Comparison of ENCODE assay signal across 12 cellular contexts in genomic region chr15:78064544-78064943, GRCh38. TPM values are rescaled to one million over a fixed set of nuclear protein-coding genes. Genes with fewer than 3 reads are reported as not detected.
DNase-seq lines count a peak whose midpoint lies in the region; ATAC-seq and TF ChIP-seq lines count a peak whose summit lies in the region.
"Had no signal": no experiment of that assay in that cellular context is flagged by ENCODE, and none has a peak within 500 bp of the region (broad histone marks: within the 10 kb centered on the region; RNA-seq: fewer than 3 reads in every experiment).

No MANE protein-coding gene starts in this region.

- no peak for ATAC-seq in lower lobe of right lung
- no peak for ATAC-seq in thoracic aorta (ENCODE audit: insufficient number of reproducible peaks, low FRiP score, low read depth)
- no peak for ATAC-seq in GM21423 (IDR thresholded peaks at IDR 0.05; ENCODE audit: unreplicated experiment)
- ATAC-seq in GM19467 (IDR thresholded peaks at IDR 0.05; ENCODE audit: unreplicated experiment) = no peak
- ATAC-seq: T-cell had no signal

- peaks cover 90% of the 10 kb centered on the region for H3K4me1 ChIP-seq in OCI-LY1 (ENCODE audit: insufficient read depth, low read length, severe bottlenecking)
- peaks cover 98% of the 10 kb centered on the region for H3K4me1 ChIP-seq in lower lobe of right lung
- peaks cover 68 to 83% of the 10 kb centered on the region in 2 donors for H3K4me1 ChIP-seq in thoracic aorta (ENCODE audit: control insufficient read depth in 1 of 2, low read depth in 2 of 2)

- no peak overlapping the region for H3K9ac ChIP-seq in OCI-LY1 (ENCODE audit: low read length)

- no peak overlapping the region; the same call in 1 of the 2 replicates for H3K4me2 ChIP-seq in OCI-LY1 (ENCODE audit: low read length)

- intact Hi-C loops in dorsolateral prefrontal cortex (cut with DNase I) (no loop called here), lower lobe of right lung (cut with DNase I) (no loop called here), lower leg skin (cut with DNase I; ENCODE audit: low total_unique reads) (no loop called here)

- H3K36me3 ChIP-seq in OCI-LY1 (ENCODE audit: insufficient read depth, low read length) (no peaks in the 10 kb centered on the region), lower lobe of right lung (no peaks in the 10 kb centered on the region), thoracic aorta (no peaks in the 10 kb centered on the region)

- no peak overlapping the region for H2AFZ ChIP-seq in OCI-LY1 (ENCODE audit: low read length)

- TF ChIP-seq POLR2A in lower leg skin (IDR thresholded peaks at IDR 0.05) = no peak

- H3K27me3 ChIP-seq in OCI-LY1 (ENCODE audit: insufficient read depth, low read length) = no peaks in the 10 kb centered on the region
- no peaks in the 10 kb centered on the region for H3K27me3 ChIP-seq in dorsolateral prefrontal cortex
- no peaks in the 10 kb centered on the region for H3K27me3 ChIP-seq in lower lobe of right lung (ENCODE audit: low read depth)
- no peaks in the 10 kb centered on the region for H3K27me3 ChIP-seq in thoracic aorta (replicated peaks; ENCODE audit: insufficient read depth)

- H3F3A ChIP-seq in OCI-LY1 (ENCODE audit: insufficient read depth, low read length) = no peaks in the 10 kb centered on the region

- 58 to 59% methylated on average over 2 of the region's 2 CpGs for WGBS in lower leg skin, 2 donors

- H3K4me3 ChIP-seq in OCI-LY1 (ENCODE audit: low read depth, low read length, poor library complexity, severe bottlenecking) (no peak overlapping the region), dorsolateral prefrontal cortex (peak overlapping the region in 1 of 59 donors; percentile 25), lower lobe of right lung (peak overlapping the region; percentile 0), thoracic aorta (peak overlapping the region; percentile 33), lower leg skin (ENCODE audit: low read depth, poor library complexity, severe bottlenecking) (no peak overlapping the region)

- TF ChIP-seq CTCF in OCI-LY1 (IDR thresholded peaks at IDR 0.05; ENCODE audit: low read length) = no peak
- TF ChIP-seq CTCF in dorsolateral prefrontal cortex (IDR thresholded peaks at IDR 0.05 in 54 of 56, conservative IDR thresholded peaks at IDR 0.05 in 2 of 56; ENCODE audit: low read depth in 1 of 56, partially characterized antibody in 56 of 56) = no peak
- no peak for TF ChIP-seq CTCF in lower lobe of right lung (IDR thresholded peaks at IDR 0.05)
- TF ChIP-seq CTCF in thoracic aorta (IDR thresholded peaks at IDR 0.05) = no peak
- TF ChIP-seq CTCF in lower leg skin (IDR thresholded peaks at IDR 0.05) = no peak

- H3K9me3 ChIP-seq in OCI-LY1 (ENCODE audit: low read length) (no peaks in the 10 kb centered on the region), lower lobe of right lung (no peaks in the 10 kb centered on the region), thoracic aorta (no peaks in the 10 kb centered on the region)

- H4K20me1 ChIP-seq in OCI-LY1 (ENCODE audit: insufficient read depth, low read length) = no peaks in the 10 kb centered on the region

- no peak for DNase-seq in dorsolateral prefrontal cortex
- DNase-seq in lower lobe of right lung = no peak
- DNase-seq in thoracic aorta (ENCODE audit: low spot score) = no peak
- DNase-seq in lower leg skin (ENCODE audit: low spot score in 2 of 2) = no peak
- no peak for DNase-seq in hepatic stellate cell (ENCODE audit: low spot score)
- DNase-seq: activated CD8-positive, alpha-beta memory T cell treated with anti-CD3 and anti-CD28 coated beads for 24 hours; HFFc6; T-cell had no signal

- no peaks in the 10 kb centered on the region for H3K9me2 ChIP-seq in OCI-LY1 (ENCODE audit: low read depth, low read length)

- H3K27ac ChIP-seq in OCI-LY1 (ENCODE audit: low read depth, low read length, poor library complexity, severe bottlenecking) (peak overlapping the region; percentile 88), dorsolateral prefrontal cortex (peak overlapping the region; percentile 1 to 91 (median 75)), lower lobe of right lung (peak overlapping the region; percentile 86), thoracic aorta (peak overlapping the region; percentile 72 to 81)

- peaks cover 76% of the 10 kb centered on the region for H3K79me2 ChIP-seq in OCI-LY1 (ENCODE audit: insufficient read depth, low read length)

RNA-seq across cellular contexts. Expression of gene TBC1D2B, which starts 13.0 kb away (rescaled TPM):
- total RNA-seq in dorsolateral prefrontal cortex (10 to 100 TPM; 18.5 to 62.5 (median 37.5) TPM), lower lobe of right lung (69.8 TPM), thoracic aorta (10 to 100 TPM; 54.0 to 58.5 TPM), lower leg skin (10 to 100 TPM; 32.4 to 41.7 (median 35.3) TPM)

RNA-seq across cellular contexts. Expression of gene SH2D7, which starts 27.8 kb away (rescaled TPM):
- not detected for total RNA-seq in dorsolateral prefrontal cortex
- not detected for total RNA-seq in lower lobe of right lung
- total RNA-seq in thoracic aorta = not detected
- not detected for total RNA-seq in lower leg skin
- total RNA-seq: HFFc6, NCI-H460, T-cell had no signal

Comparison
In these comparisons a context has a peak if more than half of its experiments do, and no peak if none do; other contexts are left out.
1. H3K4me3 ChIP-seq: peak in lower lobe of right lung (single experiment) and thoracic aorta (single experiment); none in OCI-LY1 (single experiment) and lower leg skin (single experiment).
2. Peak in every context shown above with its lines, with median percentiles within 50 percentile points of each other: H3K27ac ChIP-seq.